22 cellular contexts compared by ENCODE assay signal in genomic region chr1:171357179-171357578, GRCh38.
"Had no signal": no experiment of that assay in that cellular context is flagged by ENCODE, and none has a peak within 500 bp of the region (broad histone marks: within the 10 kb centered on the region; RNA-seq: fewer than 3 reads in every experiment).

No MANE protein-coding gene starts in this region.

- H3K9me3 ChIP-seq: Peyer's patch had no signal

- H3K27me3 ChIP-seq: Peyer's patch had no signal

- H3K36me3 Mint-ChIP-seq: activated naive CD8-positive, alpha-beta T cell; brain; WTC11 had no signal

- ATAC-seq: activated CD8-positive, alpha-beta T cell treated with anti-CD3 and anti-CD28 coated beads, Interleukin-2, amount 10 ng/mL, durations not matched to agents 7 days and 5 days; WTC11 had no signal

- H3K4me3 ChIP-seq: Peyer's patch had no signal

- FAIRE-seq: astrocyte had no signal

- H3K36me3 ChIP-seq: Peyer's patch had no signal

- DNase-seq: activated CD4-positive, alpha-beta T cell treated with anti-CD3 and anti-CD28 coated beads for 48 hours; activated CD4-positive, alpha-beta T cell treated with anti-CD3 and anti-CD28 coated beads, Interleukin-2, amount 50 U/mL, for 4 hours; activated CD4-positive, CD25-positive, alpha-beta regulatory T cell treated with anti-CD3 and anti-CD28 coated beads, Interleukin-2, amount 50 U/mL, for 72 hours; activated CD8-positive, alpha-beta memory T cell treated with anti-CD3 and anti-CD28 coated beads, Interleukin-2, amount 50 U/mL, for 48 hours; activated CD8-positive, alpha-beta T cell treated with anti-CD3 and anti-CD28 coated beads, Interleukin-2, amount 10 ng/mL, durations not matched to agents 7 days and 5 days; activated naive CD4-positive, alpha-beta T cell; activated T-cell treated with anti-CD3 and anti-CD28 coated beads, Interleukin-2, amount 50 U/mL, for 1 hour; amygdala; NCI-H1048; NCI-H1417; NCI-H1930; NCI-H2171 treated with DMSO at 0.1 percent for 48 hours; NCI-H226; NCI-H510A treated with DMSO at 0.1 percent for 48 hours; NCI-H69; Peyer's patch; SHP77 treated with DMSO at 0.1 percent for 48 hours had no signal

- H3K27ac Mint-ChIP-seq: activated CD8-positive, alpha-beta T cell treated with anti-CD3 and anti-CD28 coated beads, Interleukin-2, amount 10 ng/mL, durations not matched to agents 7 days and 5 days; activated naive CD8-positive, alpha-beta T cell; brain; T-helper 1 cell treated with Interleukin-12 subunit alpha and Interleukin-12 subunit beta and Interleukin-4 antibody, amounts not matched to agents 30 μg/mL and 1 μg/mL, for 36 hours; WTC11 had no signal

- H3K27ac ChIP-seq: Peyer's patch had no signal

- H3K9me3 Mint-ChIP-seq: T-helper 1 cell treated with Interleukin-12 subunit alpha and Interleukin-12 subunit beta and Interleukin-4 antibody, amounts not matched to agents 30 μg/mL and 1 μg/mL, for 36 hours had no signal
